ENCODE assay signal across 11 cellular contexts in genomic region chr1:44806025-44806703, GRCh38. TPM values are rescaled to one million over a fixed set of nuclear protein-coding genes. Genes with fewer than 3 reads are reported as not detected.
DNase-seq lines count a peak whose midpoint lies in the region; ATAC-seq lines count a peak whose summit lies in the region.
"Had no signal": no experiment of that assay in that cellular context is flagged by ENCODE, and none has a peak within 500 bp of the region (broad histone marks: within the 10 kb centered on the region; RNA-seq: fewer than 3 reads in every experiment).

No MANE protein-coding gene starts in this region.

- H3K9me3 ChIP-seq in naive thymus-derived CD4-positive, alpha-beta T cell (ENCODE audit: control insufficient read depth in 2 of 3, low read length in 3 of 3): no peaks in the 10 kb centered on the region
- H3K9me3 ChIP-seq in aorta (ENCODE audit: control insufficient read depth, low read length) (no peaks in the 10 kb centered on the region), MG63 (no peaks in the 10 kb centered on the region)

- no peaks in the 10 kb centered on the region for H3K9me3 Mint-ChIP-seq in dendritic cell treated with granulocyte-macrophage colony-stimulating factor and Interleukin-4, amounts not matched to agents 40 ng/mL and 50 ng/mL, for 4 days
- H3K9me3 Mint-ChIP-seq in naive thymus-derived CD4-positive, alpha-beta T cell: peaks cover 0 to 5% (median 0%) of the 10 kb centered on the region in 11 donors
- H3K9me3 Mint-ChIP-seq: memory B cell had no signal

- H3K4me3 Mint-ChIP-seq in dendritic cell treated with granulocyte-macrophage colony-stimulating factor and Interleukin-4, amounts not matched to agents 40 ng/mL and 50 ng/mL, for 4 days: no peak overlapping the region
- peak overlapping the region in 1 of 10 donors; percentile 90 for H3K4me3 Mint-ChIP-seq in naive thymus-derived CD4-positive, alpha-beta T cell
- H3K4me3 Mint-ChIP-seq: memory B cell had no signal

- no peak for ATAC-seq in naive thymus-derived CD4-positive, alpha-beta T cell
- no peak for ATAC-seq in aorta (ENCODE audit: low FRiP score)

- no peaks in the 10 kb centered on the region for H3K27me3 Mint-ChIP-seq in dendritic cell treated with granulocyte-macrophage colony-stimulating factor and Interleukin-4, amounts not matched to agents 40 ng/mL and 50 ng/mL, for 4 days
- peaks cover 0 to 3% (median 0%) of the 10 kb centered on the region in 5 donors for H3K27me3 Mint-ChIP-seq in naive thymus-derived CD4-positive, alpha-beta T cell
- H3K27me3 Mint-ChIP-seq: memory B cell had no signal

- H3K36me3 Mint-ChIP-seq in dendritic cell treated with granulocyte-macrophage colony-stimulating factor and Interleukin-4, amounts not matched to agents 40 ng/mL and 50 ng/mL, for 4 days (ENCODE audit: low read depth): peaks cover 65% of the 10 kb centered on the region
- H3K36me3 Mint-ChIP-seq in naive thymus-derived CD4-positive, alpha-beta T cell: peaks cover 11 to 45% (median 31%) of the 10 kb centered on the region in 5 donors

- CTCF ChIA-PET in naive thymus-derived CD4-positive, alpha-beta T cell (lab: Charles Lee): interaction anchor here (0.6 to 1.4 kb wide), 3 partner anchors 12 to 78 kb away, joined by 3 to 5 read pairs (median 3); no protein-coding TSS in a partner anchor

- intact Hi-C loops in dendritic cell treated with granulocyte-macrophage colony-stimulating factor and Interleukin-4, amounts not matched to agents 40 ng/mL and 50 ng/mL, for 4 days (cut with micrococcal nuclease): no loop called here
- intact Hi-C loops in naive thymus-derived CD4-positive, alpha-beta T cell (cut with micrococcal nuclease): loop anchor here (5.0 to 10.0 kb wide), 3 partner anchors 399 to 776 kb away; partner anchors contain the start of genes TESK2 (in 2 of the 2), NASP (in 1 of the 2) and ZSWIM5 (in 1 of the 2)
- intact Hi-C loops in aorta (cut with DNase I): loop anchor here in 1 of 2 donors (10.0 kb wide), 1 partner anchor 71 kb away; the partner anchor contains the start of genes KIF2C and RNU5D-1

- POLR2A ChIA-PET in naive thymus-derived CD4-positive, alpha-beta T cell (lab: Charles Lee): interaction anchor here (0.6 to 18.7 kb wide), 7 partner anchors 9 to 205 kb away, joined by 3 to 709 read pairs (median 17); partner anchors contain the start of genes BEST4, HECTD3 and RPS8

- peaks cover 90% of the 10 kb centered on the region for H3K4me1 Mint-ChIP-seq in dendritic cell treated with granulocyte-macrophage colony-stimulating factor and Interleukin-4, amounts not matched to agents 40 ng/mL and 50 ng/mL, for 4 days (ENCODE audit: low read depth)
- H3K4me1 Mint-ChIP-seq in naive thymus-derived CD4-positive, alpha-beta T cell: peaks cover 49 to 80% (median 74%) of the 10 kb centered on the region in 7 donors

- peak overlapping the region; percentile 100 for H3K27ac Mint-ChIP-seq in dendritic cell treated with granulocyte-macrophage colony-stimulating factor and Interleukin-4, amounts not matched to agents 40 ng/mL and 50 ng/mL, for 4 days
- H3K27ac Mint-ChIP-seq in naive thymus-derived CD4-positive, alpha-beta T cell: peak overlapping the region; percentile 98 to 100 (median 99)

- peak in 4 of 6 experiments; percentile 27 to 54 (median 37) for DNase-seq in stimulated activated naive CD4-positive, alpha-beta T cell (lab: John Stamatoyannopoulos, UW)
- no peak for DNase-seq in stimulated activated naive CD4-positive, alpha-beta T cell treated with Interleukin-2 at 50 U/mL for 16 hours (lab: John Stamatoyannopoulos, UW)
- peak in 2 of 9 donors; percentile 11 to 39 for DNase-seq in naive thymus-derived CD4-positive, alpha-beta T cell
- DNase-seq in aorta (peak; percentile 57 to 81), SIG-M5 (lab: John Stamatoyannopoulos, UW) (no peak), MG63 (no peak), MV-4-11 (lab: John Stamatoyannopoulos, UW) (no peak)

- peaks cover 63 to 69% of the 10 kb centered on the region in 2 donors for H3K4me1 ChIP-seq in naive thymus-derived CD4-positive, alpha-beta T cell (ENCODE audit: control insufficient read depth in 2 of 2, insufficient read depth in 2 of 2, low read length in 2 of 2)
- peaks cover 0 to 4% of the 10 kb centered on the region in 2 donors for H3K4me1 ChIP-seq in aorta (ENCODE audit: control insufficient read depth in 1 of 2, insufficient read depth in 2 of 2, low read length in 2 of 2)

- peaks cover 14 to 42% (median 18%) of the 10 kb centered on the region in 3 experiments for H3K36me3 ChIP-seq in naive thymus-derived CD4-positive, alpha-beta T cell (ENCODE audit: control insufficient read depth in 2 of 3, insufficient read depth in 3 of 3, low read length in 3 of 3)
- H3K36me3 ChIP-seq in aorta (ENCODE audit: control insufficient read depth in 1 of 2, insufficient read depth in 2 of 2, low read length in 1 of 2) (peaks cover 0 to 9% of the 10 kb centered on the region in 2 donors), MG63 (peaks cover 32% of the 10 kb centered on the region)

- no peaks in the 10 kb centered on the region for H3K27me3 ChIP-seq in naive thymus-derived CD4-positive, alpha-beta T cell (ENCODE audit: control insufficient read depth in 2 of 2, insufficient read depth in 2 of 2, low read length in 2 of 2)
- H3K27me3 ChIP-seq in aorta (ENCODE audit: control insufficient read depth in 1 of 2, insufficient read depth in 2 of 2, low read length in 1 of 2): no peaks in the 10 kb centered on the region
- no peaks in the 10 kb centered on the region for H3K27me3 ChIP-seq in MG63
- H3K27me3 ChIP-seq: cardiac muscle cell had no signal

- peak overlapping the region; percentile 91 for H3K27ac ChIP-seq in naive thymus-derived CD4-positive, alpha-beta T cell (ENCODE audit: low read depth, low read length)
- H3K27ac ChIP-seq in aorta (ENCODE audit: low read depth in 1 of 2, low read length in 2 of 2): peak overlapping the region; percentile 92 to 98

- WGBS in aorta, 2 donors: 74 to 85% methylated on average over 68 to 70 of the region's 70 CpGs

- no peak overlapping the region for H3K4me3 ChIP-seq in naive thymus-derived CD4-positive, alpha-beta T cell (ENCODE audit: low read length)
- H3K4me3 ChIP-seq in aorta (ENCODE audit: low read length in 2 of 2) (no peak overlapping the region), MG63 (no peak overlapping the region)
- H3K4me3 ChIP-seq: cardiac muscle cell had no signal

RNA-seq across cellular contexts. Expression of gene DYNLT4, which starts 1.0 kb away (rescaled TPM):
- 1 to 10 TPM in 2 of 5 experiments, under 1 TPM in 3; 0.31 to 9.7 (median 0.87) TPM for total RNA-seq in naive thymus-derived CD4-positive, alpha-beta T cell
- polyA plus RNA-seq in naive thymus-derived CD4-positive, alpha-beta T cell: under 1 TPM in 1 of 2 donors, not detected in 1; 0.47 TPM
- total RNA-seq in aorta: under 1 TPM; 0.81 to 0.87 TPM
- 1 to 10 TPM in 1 of 2 donors, not detected in 1; 3.0 TPM for polyA plus RNA-seq in aorta
- total RNA-seq in MG63 (2014; rRNA removed; shearing (Covaris generic); ENCODE audit: low replicate concordance): not detected in 2 replicates
- total RNA-seq: cardiac muscle cell, LHCN-M2 had no signal

RNA-seq across cellular contexts. Expression of gene BTBD19, which starts 2.2 kb away (rescaled TPM):
- 10 to 100 TPM; 11.2 to 47.2 (median 13.5) TPM for total RNA-seq in naive thymus-derived CD4-positive, alpha-beta T cell
- under 1 TPM; 0.07 to 0.28 TPM for polyA plus RNA-seq in naive thymus-derived CD4-positive, alpha-beta T cell
- 10 to 100 TPM; 38.5 to 41.1 TPM for total RNA-seq in aorta
- 10 to 100 TPM in 1 of 2 donors, 1 to 10 TPM in 1; 5.1 to 35.4 TPM for polyA plus RNA-seq in aorta
- total RNA-seq in MG63 (2014; rRNA removed; shearing (Covaris generic); ENCODE audit: low replicate concordance): 1.0 and 1.2 TPM in 2 replicates

RNA-seq across cellular contexts. Expression of gene PLK3, which starts 6.0 kb away (rescaled TPM):
- total RNA-seq in naive thymus-derived CD4-positive, alpha-beta T cell: 100 to 1,000 TPM in 4 of 5 experiments, 10 to 100 TPM in 1; 92.8 to 456 (median 142) TPM
- polyA plus RNA-seq in naive thymus-derived CD4-positive, alpha-beta T cell: 10 to 100 TPM; 30.5 to 59.1 TPM
- total RNA-seq in aorta: 10 to 100 TPM; 28.8 to 84.3 TPM
- 10 to 100 TPM; 16.2 to 73.3 TPM for polyA plus RNA-seq in aorta
- 5.3 and 5.9 TPM in 2 replicates for total RNA-seq in MG63 (2014; rRNA removed; shearing (Covaris generic); ENCODE audit: low replicate concordance)

RNA-seq across cellular contexts. Expression of gene BEST4, which starts 18.2 kb away (rescaled TPM):
- total RNA-seq in naive thymus-derived CD4-positive, alpha-beta T cell: 1 to 10 TPM in 2 of 5 experiments, under 1 TPM in 3; 0.77 to 1.4 (median 0.96) TPM
- under 1 TPM in 1 of 2 donors, not detected in 1; 0.72 TPM for polyA plus RNA-seq in naive thymus-derived CD4-positive, alpha-beta T cell
- under 1 TPM; 0.30 to 0.32 TPM for total RNA-seq in aorta
- 1 to 10 TPM; 1.1 to 1.8 TPM for polyA plus RNA-seq in aorta
- total RNA-seq in MG63 (2014; rRNA removed; shearing (Covaris generic); ENCODE audit: low replicate concordance): not detected in 2 replicates
- total RNA-seq: LHCN-M2 had no signal

RNA-seq across cellular contexts. Expression of gene RPS8, which starts 30.8 kb away (rescaled TPM):
- total RNA-seq in naive thymus-derived CD4-positive, alpha-beta T cell: 1,000 to 10,000 TPM; 2,000 to 3,409 (median 3,025) TPM
- 1,000 to 10,000 TPM in 1 of 2 donors, 100 to 1,000 TPM in 1; 954 to 1,486 TPM for polyA plus RNA-seq in naive thymus-derived CD4-positive, alpha-beta T cell
- total RNA-seq in aorta: 1,000 to 10,000 TPM; 1,373 to 1,500 TPM
- polyA plus RNA-seq in aorta: 1,000 to 10,000 TPM; 2,358 to 3,400 TPM
- 2,690 and 3,127 TPM in 2 replicates for total RNA-seq in MG63 (2014; rRNA removed; shearing (Covaris generic); ENCODE audit: low replicate concordance)

Comparison
In these comparisons a context has a peak if more than half of its experiments do, and no peak if none do; other contexts are left out.
1. DNase-seq: peak in stimulated activated naive CD4-positive, alpha-beta T cell (4 of 6) and aorta (2 of 2); none in stimulated activated naive CD4-positive, alpha-beta T cell treated with Interleukin-2 at 50 U/mL for 16 hours (single experiment), SIG-M5 (single experiment), MG63 (single experiment) and MV-4-11 (single experiment).